Comparison of ENCODE assay signal across 2 cellular contexts in the genomic region with DNA sequence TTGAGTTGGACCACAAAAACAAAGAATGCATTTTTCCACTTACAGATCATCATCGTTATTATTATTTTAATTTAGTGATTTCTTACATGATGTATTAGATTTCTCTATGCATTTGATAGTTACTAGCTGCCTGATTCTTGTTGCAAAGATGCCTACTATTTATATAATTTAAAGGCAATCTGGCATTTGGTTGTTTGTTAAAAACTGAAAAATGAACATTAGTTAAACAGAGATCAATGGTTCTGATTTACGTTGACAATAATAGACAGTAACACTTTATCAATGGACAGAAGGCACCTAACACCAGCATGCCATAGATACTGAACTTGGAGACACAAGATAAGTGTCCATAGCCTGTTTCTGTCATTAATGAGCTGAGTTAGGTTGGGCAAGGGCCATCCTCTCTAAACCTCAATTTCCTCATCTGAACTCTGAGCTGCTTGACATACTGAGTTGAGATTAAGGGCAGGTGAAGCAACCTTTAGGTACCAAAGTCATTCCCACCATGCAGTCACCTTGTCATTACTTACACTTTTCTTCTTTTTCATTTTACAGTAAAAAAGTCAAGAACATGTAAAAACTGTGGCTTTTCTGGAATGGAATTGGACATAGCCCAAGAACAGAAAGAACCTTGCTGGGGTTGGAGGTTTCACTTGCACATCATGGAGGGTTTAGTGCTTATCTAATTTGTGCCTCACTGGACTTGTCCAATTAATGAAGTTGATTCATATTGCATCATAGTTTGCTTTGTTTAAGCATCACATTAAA.
TF ChIP-seq lines count a peak whose summit lies in the region.

No MANE protein-coding gene starts in this region.

TF ChIP-seq in A549, 52 proteins besides CTCF, POLR2A, EP300 and RAD21:
- TF ChIP-seq, protein P1, sequence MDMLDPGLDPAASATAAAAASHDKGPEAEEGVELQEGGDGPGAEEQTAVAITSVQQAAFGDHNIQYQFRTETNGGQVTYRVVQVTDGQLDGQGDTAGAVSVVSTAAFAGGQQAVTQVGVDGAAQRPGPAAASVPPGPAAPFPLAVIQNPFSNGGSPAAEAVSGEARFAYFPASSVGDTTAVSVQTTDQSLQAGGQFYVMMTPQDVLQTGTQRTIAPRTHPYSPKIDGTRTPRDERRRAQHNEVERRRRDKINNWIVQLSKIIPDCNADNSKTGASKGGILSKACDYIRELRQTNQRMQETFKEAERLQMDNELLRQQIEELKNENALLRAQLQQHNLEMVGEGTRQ (IDR thresholded peaks at IDR 0.05) = no peak
- no peak for TF ChIP-seq MAFK (IDR thresholded peaks at IDR 0.05; ENCODE audit: partially characterized antibody)
- TF ChIP-seq HOXB13 (CRISPR knock-in tag; IDR thresholded peaks at IDR 0.05; ENCODE audit: low read depth) = peak; percentile 44; the same call in 1 of the 2 replicates
- TF ChIP-seq CEBPB (IDR thresholded peaks at IDR 0.05) = peak in 1 of 2 experiments; percentile 8; a peak in 1 of 4 replicates
- TF ChIP-seq NR3C1 (IDR thresholded peaks at IDR 0.05) = no peak
- TF ChIP-seq CHD2 (IDR thresholded peaks at IDR 0.05; ENCODE audit: low read length, partially characterized antibody) = no peak
- TF ChIP-seq RARB (CRISPR knock-in tag; IDR thresholded peaks at IDR 0.05) = 0 out of 2 replicates have a peak, but pooled peaks have one; percentile 24
- no peak for TF ChIP-seq HOXA7 (CRISPR knock-in tag; IDR thresholded peaks at IDR 0.05)
- no peak for TF ChIP-seq SMC3 (IDR thresholded peaks at IDR 0.05)
- TF ChIP-seq, protein P2, sequence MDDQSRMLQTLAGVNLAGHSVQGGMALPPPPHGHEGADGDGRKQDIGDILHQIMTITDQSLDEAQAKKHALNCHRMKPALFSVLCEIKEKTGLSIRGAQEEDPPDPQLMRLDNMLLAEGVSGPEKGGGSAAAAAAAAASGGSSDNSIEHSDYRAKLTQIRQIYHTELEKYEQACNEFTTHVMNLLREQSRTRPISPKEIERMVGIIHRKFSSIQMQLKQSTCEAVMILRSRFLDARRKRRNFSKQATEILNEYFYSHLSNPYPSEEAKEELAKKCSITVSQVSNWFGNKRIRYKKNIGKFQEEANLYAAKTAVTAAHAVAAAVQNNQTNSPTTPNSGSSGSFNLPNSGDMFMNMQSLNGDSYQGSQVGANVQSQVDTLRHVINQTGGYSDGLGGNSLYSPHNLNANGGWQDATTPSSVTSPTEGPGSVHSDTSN (IDR thresholded peaks at IDR 0.05) = no peak
- TF ChIP-seq FOSB (CRISPR knock-in tag; IDR thresholded peaks at IDR 0.05) = 0 out of 2 replicates have a peak, but pooled peaks have one; percentile 29
- no peak for TF ChIP-seq CBX2 (IDR thresholded peaks at IDR 0.05; ENCODE audit: borderline replicate concordance, low read depth)
- no peak for TF ChIP-seq KDM5A (IDR thresholded peaks at IDR 0.05)
TF ChIP-seq in A549: peak in this region for 4.

TF ChIP-seq in IMR-90, 13 proteins besides CTCF, POLR2A, EP300 and RAD21:
- TF ChIP-seq FOS (IDR thresholded peaks at IDR 0.05; ENCODE audit: low read depth, low read length) = no peak
- TF ChIP-seq BHLHE40 (IDR thresholded peaks at IDR 0.05; ENCODE audit: low read depth, low read length) = no peak
- TF ChIP-seq MAFK (IDR thresholded peaks at IDR 0.05; ENCODE audit: low read depth, low read length) = no peak
- TF ChIP-seq CEBPB (IDR thresholded peaks at IDR 0.05; ENCODE audit: low read depth, low read length) = peak; percentile 84
